Comparison of ENCODE assay signal across 2 cellular contexts in the genomic region with DNA sequence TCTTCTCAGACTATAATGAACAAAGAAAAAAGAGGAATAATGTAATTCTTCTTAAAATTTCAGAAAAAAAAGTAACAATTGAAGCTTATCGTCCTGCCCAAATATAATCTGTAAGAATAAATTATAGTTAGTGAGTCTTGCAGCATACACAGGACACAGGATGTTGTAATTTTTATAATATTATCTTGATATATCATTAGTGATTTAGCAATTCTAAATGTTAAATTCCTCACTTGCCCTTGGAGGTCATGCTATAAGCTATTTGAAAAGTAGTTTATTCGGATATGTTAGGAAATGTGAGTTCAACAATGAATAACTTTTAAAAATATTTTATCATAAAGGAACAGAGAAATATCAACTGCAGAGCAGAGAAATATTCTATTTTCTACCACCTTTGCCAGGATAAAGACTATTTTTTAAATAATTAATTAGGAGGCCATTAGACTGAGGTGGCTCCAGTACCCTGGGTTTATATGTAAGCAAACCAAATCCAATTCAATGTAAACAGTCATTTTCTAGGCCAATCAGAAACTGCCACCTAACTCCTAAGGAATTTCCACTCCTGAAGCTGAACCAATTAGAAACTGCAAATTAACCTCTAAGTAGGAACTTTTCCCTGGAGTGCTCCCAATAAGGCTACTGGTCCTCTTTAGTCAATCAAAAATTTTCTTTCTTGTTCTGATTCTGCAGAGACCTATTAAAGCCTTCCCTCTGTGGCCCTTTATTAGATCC.
TF ChIP-seq lines count a peak whose summit lies in the region.

No MANE protein-coding gene starts in this region.

TF ChIP-seq in IMR-90, 13 proteins besides CTCF, POLR2A, EP300 and RAD21 (continued from another document):
- TF ChIP-seq MXI1 (IDR thresholded peaks at IDR 0.05; ENCODE audit: borderline replicate concordance, low read depth, low read length) (no peak), RCOR1 (IDR thresholded peaks at IDR 0.05; ENCODE audit: insufficient replicate concordance, low read length) (no peak)

TF ChIP-seq in WTC11, 78 proteins besides CTCF, POLR2A, EP300 and RAD21 (continued from another document):
- TF ChIP-seq, protein P1, sequence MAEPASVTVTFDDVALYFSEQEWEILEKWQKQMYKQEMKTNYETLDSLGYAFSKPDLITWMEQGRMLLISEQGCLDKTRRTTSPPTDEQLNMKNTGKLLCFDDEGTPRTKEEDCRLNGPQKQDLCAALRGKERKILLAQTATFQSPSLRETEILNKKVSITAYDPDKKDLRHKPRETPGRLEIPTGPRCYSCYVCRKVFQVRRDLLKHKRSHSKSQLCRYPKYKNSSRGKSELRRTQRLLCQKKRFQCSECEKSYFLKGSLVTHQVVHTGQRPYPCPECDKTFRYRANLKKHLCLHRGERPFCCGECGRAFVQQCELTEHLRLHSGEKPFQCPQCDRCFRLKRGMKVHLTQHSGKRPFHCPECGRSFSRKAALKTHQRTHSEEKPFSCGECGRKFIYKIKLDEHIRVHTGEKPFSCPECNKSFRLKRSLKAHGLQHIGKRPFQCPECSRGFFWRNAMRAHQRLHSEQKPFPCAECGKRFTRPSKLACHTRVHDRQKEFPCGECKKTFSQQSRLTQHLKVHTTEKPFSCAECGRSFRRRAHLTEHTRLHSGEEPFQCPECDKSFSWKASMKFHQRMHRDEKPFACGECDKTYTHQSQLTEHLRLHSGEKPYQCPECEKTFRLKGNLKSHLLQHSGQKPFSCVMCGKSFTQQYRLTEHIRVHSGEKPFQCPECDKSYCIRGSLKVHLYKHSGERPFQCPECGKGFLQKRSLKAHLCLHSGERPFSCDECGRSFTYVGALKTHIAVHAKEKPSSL (CRISPR knock-in tag; conservative IDR thresholded peaks at IDR 0.05): no peak
TF ChIP-seq in WTC11: peak in this region for 0.
